In the genomic region with DNA sequence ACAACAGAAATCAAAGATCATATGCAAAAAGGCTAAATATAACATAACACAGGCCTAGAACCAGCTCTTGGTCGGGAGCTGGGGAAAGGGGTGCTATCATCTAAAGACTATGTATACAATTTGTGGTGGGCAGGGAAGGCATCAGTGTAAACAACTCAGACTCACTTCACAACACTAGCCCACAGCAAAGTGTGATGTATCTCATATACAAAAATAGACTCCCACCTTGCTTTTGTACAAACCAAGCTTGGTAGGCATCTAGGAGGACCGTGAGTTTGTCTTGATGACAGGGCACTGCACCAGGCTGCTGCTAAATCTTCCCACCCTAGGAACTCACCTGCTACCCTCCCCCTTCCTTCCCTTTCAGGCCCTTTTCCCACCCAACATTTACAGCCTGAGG, we compare ENCODE assay signal across 12 cellular contexts.
"Had no signal": no experiment of that assay in that cellular context is flagged by ENCODE, and none has a peak within 500 bp of the region (broad histone marks: within the 10 kb centered on the region; RNA-seq: fewer than 3 reads in every experiment).

No MANE protein-coding gene starts in this region.

- DNase-seq: effector CD4-positive, alpha-beta T cell; foreskin melanocyte; head of caudate nucleus; left colon; left ventricle myocardium superior; mesenchymal stem cell; midbrain; posterior cingulate gyrus; sigmoid colon; stimulated activated CD4-positive, alpha-beta T cell treated with anti-CD3 and anti-CD28 coated beads, Interleukin-12 subunit alpha, Interleukin-12 subunit beta, amount 100 ng/mL, for 4 hours; stimulated activated naive CD4-positive, alpha-beta T cell treated with Interleukin-2 at 50 U/mL for 16 hours; trophoblast cell had no signal

- ATAC-seq: left colon, left ventricle myocardium superior had no signal
